Comparison of ENCODE assay signal across 1 cellular context in the genomic region with DNA sequence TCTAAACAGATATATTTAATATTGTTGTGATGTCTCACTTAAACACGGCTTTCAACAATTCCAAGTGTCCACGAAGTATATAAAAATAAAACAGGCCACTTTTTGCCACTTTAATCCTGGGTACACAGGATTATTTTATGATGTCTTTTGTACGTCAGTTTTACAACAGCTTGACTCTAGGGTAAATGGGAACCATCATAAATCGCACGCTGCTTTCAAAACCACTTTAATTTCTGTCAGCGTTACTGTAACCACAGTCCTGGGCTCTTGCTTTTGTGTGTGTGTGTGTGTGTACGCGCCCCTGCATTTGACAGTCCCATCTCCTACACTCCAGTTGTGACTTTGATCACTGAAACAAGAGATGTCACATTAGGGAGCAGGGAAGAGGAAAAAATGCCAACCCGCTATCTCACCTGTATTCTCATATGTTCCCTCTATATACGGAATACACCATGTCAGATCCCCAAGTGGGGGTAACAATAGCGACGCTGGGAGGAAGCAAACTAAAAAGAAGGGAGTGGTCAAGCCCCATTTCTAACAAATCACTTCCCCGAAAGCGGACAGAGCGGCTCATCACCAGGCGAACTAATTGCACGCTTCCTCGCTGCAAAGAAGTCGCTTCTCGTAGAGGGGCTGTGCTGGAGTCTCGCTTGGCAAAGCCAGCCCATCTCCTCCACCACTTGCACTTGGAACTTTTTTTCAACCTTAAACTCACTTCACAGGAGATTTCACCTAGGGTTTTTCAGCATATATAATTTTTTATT.
TF ChIP-seq lines count a peak whose summit lies in the region.

No MANE protein-coding gene starts in this region.

TF ChIP-seq in GM12878, 131 proteins besides CTCF, POLR2A, EP300 and RAD21 (continued from another document):
- TF ChIP-seq HDAC2 (IDR thresholded peaks at IDR 0.05) = no peak
- TF ChIP-seq EGR1 (IDR thresholded peaks at IDR 0.05; ENCODE audit: borderline replicate concordance in 1 of 2, low read depth in 2 of 2, low read length in 2 of 2) = no peak
- TF ChIP-seq SREBF1 (IDR thresholded peaks at IDR 0.05; ENCODE audit: low read length) = no peak
- no peak for TF ChIP-seq RUNX3 (IDR thresholded peaks at IDR 0.05; ENCODE audit: low read length)
- no peak for TF ChIP-seq SMAD5 (IDR thresholded peaks at IDR 0.05; ENCODE audit: low read depth)
- no peak for TF ChIP-seq ATF7 (IDR thresholded peaks at IDR 0.05; ENCODE audit: low read depth)
- TF ChIP-seq CREB1 (IDR thresholded peaks at IDR 0.05; ENCODE audit: low read depth) = no peak
- no peak for TF ChIP-seq RCOR1 (conservative IDR thresholded peaks at IDR 0.05; ENCODE audit: low read depth, low read length)
- no peak for TF ChIP-seq BMI1 (IDR thresholded peaks at IDR 0.05; ENCODE audit: borderline replicate concordance)
- TF ChIP-seq SMARCA5 (IDR thresholded peaks at IDR 0.05) = no peak
- no peak for TF ChIP-seq TCF7 (IDR thresholded peaks at IDR 0.05; ENCODE audit: borderline replicate concordance)
